In genomic region chr3:4986611-4987373, GRCh38 we compare ENCODE assay signal across 8 cellular contexts. TPM values are rescaled to one million over a fixed set of nuclear protein-coding genes. Genes with fewer than 3 reads are reported as not detected.
DNase-seq lines count a peak whose midpoint lies in the region; ATAC-seq and TF ChIP-seq lines count a peak whose summit lies in the region.

No MANE protein-coding gene starts in this region.

- no peaks in the 10 kb centered on the region for H3K9me3 ChIP-seq in endocrine pancreas (ENCODE audit: control insufficient read depth, low read length)

- no peaks in the 10 kb centered on the region for H3K36me3 ChIP-seq in endocrine pancreas (ENCODE audit: control insufficient read depth, insufficient read depth, low read length)

- peak overlapping the region; percentile 15 for H3K4me3 ChIP-seq in endocrine pancreas (ENCODE audit: control insufficient read depth, insufficient read depth, low read length)

- no peaks in the 10 kb centered on the region for H3K27me3 ChIP-seq in endocrine pancreas (ENCODE audit: control insufficient read depth, insufficient read depth, low read length)

- ATAC-seq in GM19324 (IDR thresholded peaks at IDR 0.05; ENCODE audit: low FRiP score, unreplicated experiment) (peak; percentile 58), HG03439 (IDR thresholded peaks at IDR 0.05; ENCODE audit: unreplicated experiment) (peak; percentile 65)
- ATAC-seq in activated CD8-positive, alpha-beta memory T cell treated with anti-CD3 and anti-CD28 coated beads, Interleukin-2, amount 10 ng/mL, durations not matched to agents 7 days and 5 days = peak; percentile 75

- intact Hi-C loops in CD14-positive monocyte (cut with micrococcal nuclease) = loop anchor here in 1 of 2 donors (1.0 to 10.0 kb wide), 3 partner anchors 9 to 492 kb away; partner anchors contain the start of genes ARL8B and ITPR1

- no peak for TF ChIP-seq CTCF in CD14-positive monocyte (IDR thresholded peaks at IDR 0.05)

- peak overlapping the region; percentile 90 to 96 (median 95) for H3K27ac Mint-ChIP-seq in CD14-positive monocyte
- peak overlapping the region; percentile 92 for H3K27ac Mint-ChIP-seq in activated CD8-positive, alpha-beta memory T cell treated with anti-CD3 and anti-CD28 coated beads, Interleukin-2, amount 10 ng/mL, durations not matched to agents 7 days and 5 days

- H3K36me3 Mint-ChIP-seq in CD14-positive monocyte = peaks cover 35 to 36% of the 10 kb centered on the region in 2 donors
- peaks cover 42% of the 10 kb centered on the region for H3K36me3 Mint-ChIP-seq in activated CD8-positive, alpha-beta memory T cell treated with anti-CD3 and anti-CD28 coated beads, Interleukin-2, amount 10 ng/mL, durations not matched to agents 7 days and 5 days

- H3K9me3 Mint-ChIP-seq in CD14-positive monocyte = peaks cover 0 to 4% (median 0%) of the 10 kb centered on the region in 7 donors
- no peaks in the 10 kb centered on the region for H3K9me3 Mint-ChIP-seq in activated CD8-positive, alpha-beta memory T cell treated with anti-CD3 and anti-CD28 coated beads, Interleukin-2, amount 10 ng/mL, durations not matched to agents 7 days and 5 days (ENCODE audit: low read depth)

- H3K4me3 Mint-ChIP-seq in CD14-positive monocyte = peak overlapping the region; percentile 79 to 90
- H3K4me3 Mint-ChIP-seq in activated CD8-positive, alpha-beta memory T cell treated with anti-CD3 and anti-CD28 coated beads, Interleukin-2, amount 10 ng/mL, durations not matched to agents 7 days and 5 days = peak overlapping the region; percentile 93

- H3K4me1 Mint-ChIP-seq in CD14-positive monocyte = peaks cover 81% of the 10 kb centered on the region
- H3K4me1 Mint-ChIP-seq in activated CD8-positive, alpha-beta memory T cell treated with anti-CD3 and anti-CD28 coated beads, Interleukin-2, amount 10 ng/mL, durations not matched to agents 7 days and 5 days = peaks cover 70% of the 10 kb centered on the region

- DNase-seq in CD14-positive monocyte (ENCODE audit: low spot score) (peak; percentile 95), NCI-H774 (lab: John Stamatoyannopoulos, UW) (peak; percentile 84), mesenteric fat pad (ENCODE audit: low spot score) (peak; percentile 99)
- peak; percentile 92 for DNase-seq in activated CD8-positive, alpha-beta memory T cell treated with anti-CD3 and anti-CD28 coated beads, Interleukin-2, amount 10 ng/mL, durations not matched to agents 7 days and 5 days
- peak; percentile 47 for DNase-seq in stimulated activated CD8-positive, alpha-beta memory T cell treated with anti-CD3 and anti-CD28 coated beads, Interleukin-15, amount 100 ng/mL, for 1 hour (ENCODE audit: low read depth)

- H3K27me3 Mint-ChIP-seq in CD14-positive monocyte (ENCODE audit: low read depth in 3 of 3) = peaks cover 0 to 7% (median 2%) of the 10 kb centered on the region in 3 donors
- no peaks in the 10 kb centered on the region for H3K27me3 Mint-ChIP-seq in activated CD8-positive, alpha-beta memory T cell treated with anti-CD3 and anti-CD28 coated beads, Interleukin-2, amount 10 ng/mL, durations not matched to agents 7 days and 5 days

- H3K4me1 ChIP-seq in endocrine pancreas (ENCODE audit: control insufficient read depth, insufficient read depth, low read length) = peaks cover 7% of the 10 kb centered on the region

- CTCF ChIA-PET in activated CD8-positive, alpha-beta memory T cell treated with anti-CD3 and anti-CD28 coated beads, Interleukin-2, amount 10 ng/mL, durations not matched to agents 7 days and 5 days (lab: Charles Lee) = interaction anchor here (0.7 to 13.2 kb wide), 13 partner anchors 7 to 276 kb away, joined by 3 to 212 read pairs (median 6); partner anchors contain the start of gene BHLHE40

- peak overlapping the region; percentile 65 for H3K9ac ChIP-seq in endocrine pancreas (ENCODE audit: control insufficient read depth, insufficient read depth, low read length)

RNA-seq across cellular contexts. Expression of gene BHLHE40, which starts 7.6 kb away (rescaled TPM):
- 10 to 100 TPM; 20.2 to 23.4 TPM for polyA plus RNA-seq in CD14-positive monocyte
- total RNA-seq in activated CD8-positive, alpha-beta memory T cell treated with anti-CD3 and anti-CD28 coated beads, Interleukin-2, amount 10 ng/mL, durations not matched to agents 7 days and 5 days = 100 to 1,000 TPM; 281 to 491 TPM
- total RNA-seq in mesenteric fat pad = 133 TPM

Comparison
In these comparisons a context has a peak if more than half of its experiments do, and no peak if none do; other contexts are left out.
1. Peak in every context shown above with its lines: DNase-seq, ATAC-seq and H3K4me3 ChIP-seq.
2. DNase-seq: peak in every context shown above with its lines; median percentile 99 in mesenteric fat pad; 95 in CD14-positive monocyte; 92 in activated CD8-positive, alpha-beta memory T cell treated with anti-CD3 and anti-CD28 coated beads, Interleukin-2, amount 10 ng/mL, durations not matched to agents 7 days and 5 days; 84 in NCI-H774; 47 in stimulated activated CD8-positive, alpha-beta memory T cell treated with anti-CD3 and anti-CD28 coated beads, Interleukin-15, amount 100 ng/mL, for 1 hour.